13 cellular contexts compared by ENCODE assay signal in the genomic region with DNA sequence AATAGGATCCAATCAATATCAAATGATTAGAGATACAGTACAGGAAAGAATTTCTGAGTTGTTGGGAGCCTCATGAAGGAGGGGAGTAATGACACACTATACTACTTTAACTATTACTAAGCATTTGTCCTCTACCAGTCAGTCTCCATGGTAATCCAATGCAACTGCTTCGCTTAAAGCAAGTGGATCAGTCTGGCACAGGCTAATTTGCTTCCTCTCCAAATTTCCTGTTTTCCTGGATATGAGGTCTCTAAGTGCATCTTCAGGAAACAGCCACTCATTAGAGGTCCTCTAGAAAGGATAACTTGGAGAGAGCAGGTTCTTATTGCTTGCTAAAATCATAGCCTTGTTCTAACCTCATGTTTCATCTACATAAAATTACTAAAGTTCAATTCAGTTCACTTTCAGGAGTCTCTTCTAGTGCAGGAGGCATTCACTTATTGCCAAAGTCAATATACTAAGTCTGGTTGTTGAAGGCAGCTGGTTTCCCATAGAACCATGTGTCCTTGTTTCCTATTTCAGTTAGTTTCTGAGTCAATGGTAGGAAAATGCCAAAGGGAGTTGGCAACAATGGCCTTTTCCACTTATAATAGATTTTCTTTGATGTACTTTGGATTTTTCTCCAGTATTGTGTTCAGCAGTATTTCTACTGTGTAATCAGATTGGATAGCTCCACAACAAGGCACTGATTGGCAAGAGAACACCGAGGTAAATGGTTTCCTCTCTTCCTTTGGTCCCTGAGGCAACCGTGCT. TPM values are rescaled to one million over a fixed set of nuclear protein-coding genes. Genes with fewer than 3 reads are reported as not detected.
DNase-seq lines count a peak whose midpoint lies in the region; ATAC-seq, FAIRE-seq and TF ChIP-seq lines count a peak whose summit lies in the region.
"Had no signal": no experiment of that assay in that cellular context is flagged by ENCODE, and none has a peak within 500 bp of the region (broad histone marks: within the 10 kb centered on the region; RNA-seq: fewer than 3 reads in every experiment).

No MANE protein-coding gene starts in this region.

- peak overlapping the region in 1 of 2 donors; percentile 59 for H3K27ac ChIP-seq in testis
- H3K27ac ChIP-seq: transverse colon had no signal

- no peaks in the 10 kb centered on the region for H3K36me3 Mint-ChIP-seq in nephron (ENCODE audit: low read depth)
- H3K36me3 Mint-ChIP-seq in T-helper 2 cell treated with Interferon-gamma antibody and Interleukin-4, amounts not matched to agents 5 μg/mL and 100 μg/mL, for 36 hours (ENCODE audit: low read depth) = peaks cover 1% of the 10 kb centered on the region

- H3K27ac Mint-ChIP-seq in nephron = peak overlapping the region in 2 of 3 experiments; percentile 4 to 28
- no peak overlapping the region for H3K27ac Mint-ChIP-seq in T-helper 2 cell treated with Interferon-gamma antibody and Interleukin-4, amounts not matched to agents 5 μg/mL and 100 μg/mL, for 36 hours

- H3K27me3 ChIP-seq in testis = no peaks in the 10 kb centered on the region
- H3K27me3 ChIP-seq: transverse colon had no signal

- H3K9me3 ChIP-seq in testis = no peaks in the 10 kb centered on the region
- H3K9me3 ChIP-seq: transverse colon had no signal

- TF ChIP-seq POLR2A in H54 (IDR thresholded peaks at IDR 0.05; ENCODE audit: low read depth, low read length) (no peak), testis (IDR thresholded peaks at IDR 0.05) (no peak)

- H3K4me3 Mint-ChIP-seq in nephron = no peak overlapping the region
- no peak overlapping the region for H3K4me3 Mint-ChIP-seq in T-helper 2 cell treated with Interferon-gamma antibody and Interleukin-4, amounts not matched to agents 5 μg/mL and 100 μg/mL, for 36 hours

- DNase-seq in H54 (ENCODE audit: insufficient read length, low spot score) (no peak), fibroblast of mammary gland (ENCODE audit: low read depth) (peak; percentile 26), testis (no peak)
- DNase-seq in T-helper 2 cell treated with Interferon-gamma antibody and Interleukin-4, amounts not matched to agents 5 μg/mL and 100 μg/mL, for 36 hours (ENCODE audit: low spot score) = no peak
- DNase-seq: EL, NCI-H510A treated with DMSO at 0.1 percent for 48 hours, posterior cingulate gyrus, transverse colon had no signal

- TF ChIP-seq CTCF in fibroblast of mammary gland (conservative IDR thresholded peaks at IDR 0.05; ENCODE audit: control insufficient read depth, insufficient read depth, low read depth, low read length) (no peak), nephron (IDR thresholded peaks at IDR 0.05; ENCODE audit: unreplicated experiment in 3 of 3) (no peak), testis (IDR thresholded peaks at IDR 0.05) (no peak)

- H3K4me3 ChIP-seq in fibroblast of mammary gland (ENCODE audit: control insufficient read depth, low read depth, low read length) (no peak overlapping the region), testis (no peak overlapping the region)
- H3K4me3 ChIP-seq: lung, transverse colon had no signal

- 55 to 57% methylated on average over 3 of the region's 3 CpGs for WGBS in testis, 2 donors

- no peaks in the 10 kb centered on the region for H3K36me3 ChIP-seq in testis (ENCODE audit: low read depth, missing control alignments)
- H3K36me3 ChIP-seq: transverse colon had no signal

- intact Hi-C loops in testis (cut with DNase I; ENCODE audit: low total_unique reads) = no loop called here

- FAIRE-seq in H54 (lab: Jason Lieb, UNC) = peak; percentile 52

- H3K9me3 Mint-ChIP-seq in nephron = peaks cover 9% of the 10 kb centered on the region
- H3K9me3 Mint-ChIP-seq in T-helper 2 cell treated with Interferon-gamma antibody and Interleukin-4, amounts not matched to agents 5 μg/mL and 100 μg/mL, for 36 hours = peaks cover 11% of the 10 kb centered on the region

- peak; percentile 65 for ATAC-seq in SK-N-SH treated with all-trans-retinoic acid at 6 μM for 48 hours
- ATAC-seq in GM19351 (IDR thresholded peaks at IDR 0.05; ENCODE audit: unreplicated experiment) = no peak
- ATAC-seq in HG02938 (IDR thresholded peaks at IDR 0.05; ENCODE audit: unreplicated experiment) = no peak

- no peaks in the 10 kb centered on the region for H3K27me3 Mint-ChIP-seq in nephron (ENCODE audit: low read depth)
- peaks cover 10% of the 10 kb centered on the region for H3K27me3 Mint-ChIP-seq in T-helper 2 cell treated with Interferon-gamma antibody and Interleukin-4, amounts not matched to agents 5 μg/mL and 100 μg/mL, for 36 hours (ENCODE audit: low read depth)

- peaks cover 6% of the 10 kb centered on the region for H3K4me1 ChIP-seq in testis
- H3K4me1 ChIP-seq: transverse colon had no signal

- peaks cover 14% of the 10 kb centered on the region for H3K4me1 Mint-ChIP-seq in nephron
- H3K4me1 Mint-ChIP-seq in T-helper 2 cell treated with Interferon-gamma antibody and Interleukin-4, amounts not matched to agents 5 μg/mL and 100 μg/mL, for 36 hours (ENCODE audit: low read depth) = no peaks in the 10 kb centered on the region

TF ChIP-seq in SK-N-SH treated with all-trans-retinoic acid at 6 μM for 48 hours, 23 proteins besides CTCF, POLR2A, EP300 and RAD21 (continues in another document):
- TF ChIP-seq ARNTL (CRISPR knock-in tag; IDR thresholded peaks at IDR 0.05; ENCODE audit: borderline replicate concordance, low read depth) (no peak), SNAI2 (CRISPR knock-in tag; IDR thresholded peaks at IDR 0.05) (0 out of 2 replicates have a peak, but pooled peaks have one; percentile 34), POU6F1 (CRISPR knock-in tag; IDR thresholded peaks at IDR 0.05; ENCODE audit: borderline replicate concordance, low read depth) (no peak), ZNF70 (CRISPR knock-in tag; IDR thresholded peaks at IDR 0.05) (no peak), GLIS3 (CRISPR knock-in tag; IDR thresholded peaks at IDR 0.05) (no peak), ZNF565 (CRISPR knock-in tag; conservative IDR thresholded peaks at IDR 0.05; ENCODE audit: low read depth) (no peak), ZNF8 (CRISPR knock-in tag; IDR thresholded peaks at IDR 0.05) (no peak), ZFP3 (CRISPR knock-in tag; IDR thresholded peaks at IDR 0.05) (peak; percentile 53; the same call in 1 of the 2 replicates), BACH2 (CRISPR knock-in tag; IDR thresholded peaks at IDR 0.05; ENCODE audit: borderline replicate concordance) (no peak)
- TF ChIP-seq, protein P1, sequence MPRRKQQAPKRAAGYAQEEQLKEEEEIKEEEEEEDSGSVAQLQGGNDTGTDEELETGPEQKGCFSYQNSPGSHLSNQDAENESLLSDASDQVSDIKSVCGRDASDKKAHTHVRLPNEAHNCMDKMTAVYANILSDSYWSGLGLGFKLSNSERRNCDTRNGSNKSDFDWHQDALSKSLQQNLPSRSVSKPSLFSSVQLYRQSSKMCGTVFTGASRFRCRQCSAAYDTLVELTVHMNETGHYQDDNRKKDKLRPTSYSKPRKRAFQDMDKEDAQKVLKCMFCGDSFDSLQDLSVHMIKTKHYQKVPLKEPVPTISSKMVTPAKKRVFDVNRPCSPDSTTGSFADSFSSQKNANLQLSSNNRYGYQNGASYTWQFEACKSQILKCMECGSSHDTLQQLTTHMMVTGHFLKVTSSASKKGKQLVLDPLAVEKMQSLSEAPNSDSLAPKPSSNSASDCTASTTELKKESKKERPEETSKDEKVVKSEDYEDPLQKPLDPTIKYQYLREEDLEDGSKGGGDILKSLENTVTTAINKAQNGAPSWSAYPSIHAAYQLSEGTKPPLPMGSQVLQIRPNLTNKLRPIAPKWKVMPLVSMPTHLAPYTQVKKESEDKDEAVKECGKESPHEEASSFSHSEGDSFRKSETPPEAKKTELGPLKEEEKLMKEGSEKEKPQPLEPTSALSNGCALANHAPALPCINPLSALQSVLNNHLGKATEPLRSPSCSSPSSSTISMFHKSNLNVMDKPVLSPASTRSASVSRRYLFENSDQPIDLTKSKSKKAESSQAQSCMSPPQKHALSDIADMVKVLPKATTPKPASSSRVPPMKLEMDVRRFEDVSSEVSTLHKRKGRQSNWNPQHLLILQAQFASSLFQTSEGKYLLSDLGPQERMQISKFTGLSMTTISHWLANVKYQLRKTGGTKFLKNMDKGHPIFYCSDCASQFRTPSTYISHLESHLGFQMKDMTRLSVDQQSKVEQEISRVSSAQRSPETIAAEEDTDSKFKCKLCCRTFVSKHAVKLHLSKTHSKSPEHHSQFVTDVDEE (CRISPR knock-in tag; IDR thresholded peaks at IDR 0.05) = no peak
- TF ChIP-seq, protein P2, sequence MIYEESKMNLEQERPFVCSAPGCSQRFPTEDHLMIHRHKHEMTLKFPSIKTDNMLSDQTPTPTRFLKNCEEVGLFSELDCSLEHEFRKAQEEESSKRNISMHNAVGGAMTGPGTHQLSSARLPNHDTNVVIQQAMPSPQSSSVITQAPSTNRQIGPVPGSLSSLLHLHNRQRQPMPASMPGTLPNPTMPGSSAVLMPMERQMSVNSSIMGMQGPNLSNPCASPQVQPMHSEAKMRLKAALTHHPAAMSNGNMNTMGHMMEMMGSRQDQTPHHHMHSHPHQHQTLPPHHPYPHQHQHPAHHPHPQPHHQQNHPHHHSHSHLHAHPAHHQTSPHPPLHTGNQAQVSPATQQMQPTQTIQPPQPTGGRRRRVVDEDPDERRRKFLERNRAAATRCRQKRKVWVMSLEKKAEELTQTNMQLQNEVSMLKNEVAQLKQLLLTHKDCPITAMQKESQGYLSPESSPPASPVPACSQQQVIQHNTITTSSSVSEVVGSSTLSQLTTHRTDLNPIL (CRISPR knock-in tag; IDR thresholded peaks at IDR 0.05; ENCODE audit: low read depth) = no peak

RNA-seq across cellular contexts. Expression of gene SEPTIN7, which starts 8.2 kb away (rescaled TPM):
- 100 to 1,000 TPM; 182 to 194 TPM for total RNA-seq in testis
- polyA plus RNA-seq in testis (ENCODE audit: insufficient read depth, low read depth, low replicate concordance) = 137 TPM
